In the genomic region with DNA sequence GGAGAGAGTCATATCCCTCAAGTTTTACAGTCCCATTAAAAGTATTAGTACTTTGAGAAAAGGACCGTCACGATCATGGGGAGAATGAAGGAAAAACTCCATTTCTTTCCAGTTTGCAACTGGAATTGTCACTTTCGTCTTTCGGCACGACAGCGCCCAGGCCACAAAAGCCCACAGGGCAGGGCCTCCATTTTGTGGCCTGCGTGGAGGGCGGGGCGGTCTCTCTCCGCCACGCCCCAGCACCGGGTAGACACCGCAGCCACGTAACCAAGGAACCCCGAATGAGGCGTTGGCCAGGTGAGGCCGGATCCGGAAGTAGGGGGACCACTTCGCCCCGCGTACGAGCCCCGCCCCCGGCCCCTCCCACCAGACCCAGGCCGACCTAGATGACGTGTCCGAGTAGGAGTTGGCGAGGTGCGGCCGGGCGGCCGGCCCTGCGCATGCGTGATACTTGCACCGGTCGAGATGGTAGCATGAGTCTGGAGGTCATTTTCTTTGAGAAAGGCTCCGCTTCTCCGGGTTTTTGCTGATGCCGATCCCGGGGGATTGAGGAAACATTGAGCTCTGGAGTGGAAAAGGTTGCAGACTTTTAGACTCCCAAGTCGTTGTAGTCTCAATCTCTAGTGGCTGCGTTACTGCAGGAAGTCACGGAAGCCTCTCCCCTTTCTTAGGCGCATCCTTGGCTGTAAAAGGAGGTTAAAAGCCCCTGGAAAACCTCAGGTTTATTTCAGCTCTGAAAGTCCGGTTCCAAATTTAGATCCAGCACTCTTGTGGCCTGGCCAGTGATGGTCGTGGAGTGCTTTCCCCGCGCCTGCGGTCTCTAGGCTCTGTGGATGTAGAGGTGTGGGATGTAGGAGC, we compare ENCODE assay signal across 7 cellular contexts. TPM values are rescaled to one million over a fixed set of nuclear protein-coding genes. Genes with fewer than 3 reads are reported as not detected.
DNase-seq lines count a peak whose midpoint lies in the region; ATAC-seq, FAIRE-seq and TF ChIP-seq lines count a peak whose summit lies in the region.

No MANE protein-coding gene starts in this region.

- ATAC-seq in GM18517 (IDR thresholded peaks at IDR 0.05; ENCODE audit: unreplicated experiment) (peak; percentile 45), HG03039 (IDR thresholded peaks at IDR 0.05; ENCODE audit: unreplicated experiment) (peak; percentile 43), sciatic nerve (peak; percentile 95)

- intact Hi-C loops in sciatic nerve (cut with DNase I), result no loop called here

- FAIRE-seq in TTC549 (lab: Jason Lieb, UNC), result peak; percentile 79

- DNase-seq in NCI-H2107 (lab: John Stamatoyannopoulos, UW) (peak; percentile 91), iPS DF 4.7 (ENCODE audit: extremely low read depth, low spot score) (peak; percentile 89), sciatic nerve (ENCODE audit: low spot score) (peak; percentile 96)

- H3K27ac Mint-ChIP-seq in brain, result peak overlapping the region; percentile 89 to 96 (median 94)

- no peak for TF ChIP-seq CTCF in brain (conservative IDR thresholded peaks at IDR 0.05)

- H3K9me3 Mint-ChIP-seq in brain, result peaks cover 0 to 16% (median 3%) of the 10 kb centered on the region in 5 experiments

- peak overlapping the region; percentile 87 to 99 (median 89) for H3K4me3 Mint-ChIP-seq in brain

- H3K4me1 Mint-ChIP-seq in brain, result peaks cover 70% of the 10 kb centered on the region

- H3K27me3 Mint-ChIP-seq in brain, result peaks cover 25% of the 10 kb centered on the region

- peaks cover 5% of the 10 kb centered on the region for H3K36me3 Mint-ChIP-seq in brain

RNA-seq across cellular contexts. Expression of a gene that starts 2.7 kb away (rescaled TPM):
- polyA plus RNA-seq in brain (ENCODE audit: insufficient read depth, low read depth, low replicate concordance), result 110 TPM
- 84.3 TPM for total RNA-seq in sciatic nerve

Comparison
In these comparisons a context has a peak if more than half of its experiments do, and no peak if none do; other contexts are left out.
1. Peak in every context shown above with its lines: DNase-seq and ATAC-seq.
2. ATAC-seq: peak in every context shown above with its lines; median percentile 95 in sciatic nerve; 45 in GM18517; 43 in HG03039.